Comparison of ENCODE assay signal across 25 cellular contexts in the genomic region with DNA sequence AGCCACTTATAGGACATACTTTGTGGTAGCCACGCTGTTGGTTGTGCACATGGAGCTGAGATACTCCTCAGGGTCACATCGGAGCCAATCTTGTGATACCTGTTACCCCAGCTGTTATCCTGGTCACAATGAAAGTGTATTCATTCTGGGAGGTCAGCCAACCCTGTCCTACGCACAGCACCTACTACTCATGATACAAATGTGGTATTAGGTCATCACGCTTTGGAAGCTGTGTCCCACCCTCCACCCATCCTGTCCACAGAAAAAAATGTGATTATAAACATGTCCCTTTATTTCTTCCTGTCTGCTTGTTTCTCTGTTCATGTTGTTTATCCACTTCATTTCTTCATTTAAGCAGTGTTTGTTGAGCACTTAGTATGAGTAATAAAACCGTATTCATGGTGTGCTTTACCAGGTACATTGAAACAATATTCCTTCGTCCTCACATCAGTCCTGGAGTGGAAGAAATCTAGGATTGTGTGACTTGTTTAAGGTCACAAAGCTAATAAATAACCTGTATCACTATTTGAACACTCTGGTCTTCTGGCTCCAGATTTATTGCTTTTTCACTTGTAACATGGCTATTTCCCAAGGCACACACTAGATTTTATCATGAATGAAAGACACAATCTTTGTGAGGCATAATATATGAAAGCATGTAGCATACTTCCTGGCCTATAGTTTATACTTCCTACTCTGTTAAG.
DNase-seq lines count a peak whose midpoint lies in the region; ATAC-seq, FAIRE-seq and TF ChIP-seq lines count a peak whose summit lies in the region.
"Had no signal": no experiment of that assay in that cellular context is flagged by ENCODE, and none has a peak within 500 bp of the region (broad histone marks: within the 10 kb centered on the region; RNA-seq: fewer than 3 reads in every experiment).

No MANE protein-coding gene starts in this region.

- H3K4me1 Mint-ChIP-seq in astrocyte (ENCODE audit: low read depth, unreplicated experiment): peaks cover 15% of the 10 kb centered on the region
- peaks cover 9 to 21% of the 10 kb centered on the region in 2 donors for H3K4me1 Mint-ChIP-seq in stimulated activated naive B cell treated with anti-CD40 and anti-IgM and Interleukin-4, amounts not matched to agents 10 μg/mL and 1 μg/mL and 100 μg/mL, for 72 hours
- H3K4me1 Mint-ChIP-seq: activated CD4-positive, alpha-beta T cell treated with anti-CD3 and anti-CD28 coated beads for 36 hours; activated naive CD8-positive, alpha-beta T cell treated with anti-CD3 and anti-CD28 coated beads, Interleukin-2, amount 50 U/mL, for 24 hours had no signal

- H3K18ac ChIP-seq in mesenchymal stem cell (ENCODE audit: low read depth in 1 of 2, low read length in 2 of 2): no peak overlapping the region

- no peak overlapping the region for H2BK15ac ChIP-seq in mesenchymal stem cell (ENCODE audit: low read depth, poor library complexity, severe bottlenecking)

- H3K27me3 ChIP-seq in astrocyte (ENCODE audit: insufficient read depth, low read length): no peaks in the 10 kb centered on the region
- H3K27me3 ChIP-seq in mesenchymal stem cell (ENCODE audit: control insufficient read depth in 1 of 2, insufficient read depth in 1 of 2, low read length in 2 of 2): no peaks in the 10 kb centered on the region
- H3K27me3 ChIP-seq: breast epithelium, ovary, sigmoid colon had no signal

- H2AFZ ChIP-seq in astrocyte (ENCODE audit: low read depth, low read length) (no peak overlapping the region), mesenchymal stem cell (ENCODE audit: low read depth, low read length) (no peak overlapping the region)

- no peak for FAIRE-seq in astrocyte (lab: Jason Lieb, UNC)
- no peak for FAIRE-seq in RCC 7860 (lab: Jason Lieb, UNC)
- FAIRE-seq: endothelial cell of umbilical vein had no signal

- peak overlapping the region; percentile 51 for H4K8ac ChIP-seq in mesenchymal stem cell (ENCODE audit: low read length)

- H3K4me3 Mint-ChIP-seq in astrocyte (ENCODE audit: unreplicated experiment): no peak overlapping the region
- H3K4me3 Mint-ChIP-seq in stimulated activated naive B cell treated with anti-CD40 and anti-IgM and Interleukin-4, amounts not matched to agents 10 μg/mL and 1 μg/mL and 100 μg/mL, for 72 hours: no peak overlapping the region
- H3K4me3 Mint-ChIP-seq: activated CD4-positive, alpha-beta T cell treated with anti-CD3 and anti-CD28 coated beads for 36 hours; activated naive CD8-positive, alpha-beta T cell treated with anti-CD3 and anti-CD28 coated beads, Interleukin-2, amount 50 U/mL, for 24 hours; CD4-positive, CD25-positive, alpha-beta regulatory T cell; natural killer cell had no signal

- no peak overlapping the region for H3K23ac ChIP-seq in mesenchymal stem cell (ENCODE audit: low read length in 2 of 2)

- H2BK12ac ChIP-seq in mesenchymal stem cell (ENCODE audit: low read length in 2 of 2): no peak overlapping the region

- DNase-seq in DMS153 (lab: John Stamatoyannopoulos, UW): peak; percentile 68
- DNase-seq in astrocyte (ENCODE audit: low read depth): peak; percentile 69
- no peak for DNase-seq in mesenchymal stem cell
- no peak for DNase-seq in activated CD8-positive, alpha-beta memory T cell treated with anti-CD3 and anti-CD28 coated beads, Interleukin-2, amount 50 U/mL, for 48 hours
- no peak for DNase-seq in RCC 7860 (ENCODE audit: low spot score)
- DNase-seq in stimulated activated naive B cell treated with anti-CD40 and anti-IgM and Interleukin-4, amounts not matched to agents 10 μg/mL and 1 μg/mL and 100 μg/mL, for 72 hours: no peak
- DNase-seq: activated CD4-positive, alpha-beta T cell treated with anti-CD3 and anti-CD28 coated beads for 36 hours; activated effector memory CD4-positive, alpha-beta T cell treated with anti-CD3 and anti-CD28 coated beads, Interleukin-2, amount 50 U/mL, for 16 hours; activated naive CD8-positive, alpha-beta T cell treated with anti-CD3 and anti-CD28 coated beads, Interleukin-2, amount 50 U/mL, for 24 hours; CD4-positive, CD25-positive, alpha-beta regulatory T cell; DMS 273 treated with DMSO at 0.1 percent for 48 hours; foreskin fibroblast; H7; hippocampal formation; natural killer cell; NCI-H1417 treated with DMSO at 0.1 percent for 48 hours; NCI-H2171; NCI-H526 treated with DMSO at 0.1 percent for 48 hours; ovary; sigmoid colon had no signal

- no peak overlapping the region for H3K27ac ChIP-seq in astrocyte (ENCODE audit: low read depth, low read length)
- H3K27ac ChIP-seq in mesenchymal stem cell (ENCODE audit: low read length, poor library complexity, severe bottlenecking): no peak overlapping the region
- H3K27ac ChIP-seq: breast epithelium, ovary, sigmoid colon, thoracic aorta had no signal

- no peaks in the 10 kb centered on the region for H4K20me1 ChIP-seq in astrocyte (ENCODE audit: insufficient read depth, low read length)

- H3K4me3 ChIP-seq in astrocyte (ENCODE audit: insufficient read depth, low read depth, low read length): no peak overlapping the region
- no peak overlapping the region for H3K4me3 ChIP-seq in mesenchymal stem cell (ENCODE audit: insufficient read depth in 1 of 2, low read depth in 1 of 2, low read length in 2 of 2)
- H3K4me3 ChIP-seq: breast epithelium, ovary, sigmoid colon, thoracic aorta had no signal

- H3K9me3 ChIP-seq in astrocyte (ENCODE audit: insufficient read depth, low read depth, low read length) (no peaks in the 10 kb centered on the region), mesenchymal stem cell (ENCODE audit: control insufficient read depth, low read length) (no peaks in the 10 kb centered on the region)
- H3K9me3 ChIP-seq: breast epithelium, ovary, sigmoid colon, thoracic aorta had no signal

- H3K4me1 ChIP-seq in astrocyte (ENCODE audit: insufficient read depth, low read length) (peaks cover 13% of the 10 kb centered on the region), mesenchymal stem cell (ENCODE audit: control insufficient read depth, insufficient read depth, low read depth, low read length) (peaks cover 2% of the 10 kb centered on the region)
- H3K4me1 ChIP-seq: breast epithelium had no signal

- no peaks in the 10 kb centered on the region for H3K9me3 Mint-ChIP-seq in astrocyte (ENCODE audit: unreplicated experiment)
- peaks cover 0 to 6% of the 10 kb centered on the region in 2 donors for H3K9me3 Mint-ChIP-seq in stimulated activated naive B cell treated with anti-CD40 and anti-IgM and Interleukin-4, amounts not matched to agents 10 μg/mL and 1 μg/mL and 100 μg/mL, for 72 hours
- H3K9me3 Mint-ChIP-seq: activated naive CD8-positive, alpha-beta T cell treated with anti-CD3 and anti-CD28 coated beads, Interleukin-2, amount 50 U/mL, for 24 hours; natural killer cell had no signal

- no peak for TF ChIP-seq CTCF in astrocyte (IDR thresholded peaks at IDR 0.05; ENCODE audit: insufficient read depth, low read depth, low read length)

- H3K27me3 Mint-ChIP-seq in astrocyte (ENCODE audit: low read depth, unreplicated experiment): no peaks in the 10 kb centered on the region
- H3K27me3 Mint-ChIP-seq in stimulated activated naive B cell treated with anti-CD40 and anti-IgM and Interleukin-4, amounts not matched to agents 10 μg/mL and 1 μg/mL and 100 μg/mL, for 72 hours: no peaks in the 10 kb centered on the region
- H3K27me3 Mint-ChIP-seq: activated CD4-positive, alpha-beta T cell treated with anti-CD3 and anti-CD28 coated beads for 36 hours; activated naive CD8-positive, alpha-beta T cell treated with anti-CD3 and anti-CD28 coated beads, Interleukin-2, amount 50 U/mL, for 24 hours; CD4-positive, CD25-positive, alpha-beta regulatory T cell had no signal

- H3K9ac ChIP-seq in astrocyte (ENCODE audit: low read length) (no peak overlapping the region), mesenchymal stem cell (ENCODE audit: low read length) (peak overlapping the region; percentile 13)

- WGBS in mesenchymal stem cell: 86% methylated on average over 5 of the region's 6 CpGs

- H3K4me2 ChIP-seq in astrocyte (ENCODE audit: low read length) (no peak overlapping the region), mesenchymal stem cell (ENCODE audit: low read length, poor library complexity, severe bottlenecking) (no peak overlapping the region)

- no peak overlapping the region for H4K91ac ChIP-seq in mesenchymal stem cell (ENCODE audit: low read length)

- ATAC-seq in GM21526 (IDR thresholded peaks at IDR 0.05; ENCODE audit: low FRiP score, unreplicated experiment) (peak; percentile 40), HG03280 (IDR thresholded peaks at IDR 0.05; ENCODE audit: unreplicated experiment) (no peak)
- ATAC-seq in stimulated activated naive B cell treated with anti-CD40 and anti-IgM and Interleukin-4, amounts not matched to agents 10 μg/mL and 1 μg/mL and 100 μg/mL, for 72 hours (replicated peaks): no peak
- ATAC-seq: activated CD4-positive, alpha-beta T cell treated with anti-CD3 and anti-CD28 coated beads for 36 hours; activated naive CD8-positive, alpha-beta T cell treated with anti-CD3 and anti-CD28 coated beads, Interleukin-2, amount 50 U/mL, for 24 hours; natural killer cell had no signal

- no peak overlapping the region for H2AK5ac ChIP-seq in mesenchymal stem cell (ENCODE audit: low read length, severe bottlenecking)

- H3K36me3 Mint-ChIP-seq in astrocyte (ENCODE audit: low read depth, unreplicated experiment): peaks cover 16% of the 10 kb centered on the region
- H3K36me3 Mint-ChIP-seq in stimulated activated naive B cell treated with anti-CD40 and anti-IgM and Interleukin-4, amounts not matched to agents 10 μg/mL and 1 μg/mL and 100 μg/mL, for 72 hours: peaks cover 43 to 49% of the 10 kb centered on the region in 2 donors
- H3K36me3 Mint-ChIP-seq: natural killer cell had no signal

- H3K36me3 ChIP-seq in astrocyte (ENCODE audit: insufficient read depth, low read length) (no peaks in the 10 kb centered on the region), mesenchymal stem cell (ENCODE audit: control insufficient read depth in 1 of 2, insufficient read depth in 2 of 2, low read depth in 1 of 2, low read length in 2 of 2) (peaks cover 20 to 42% of the 10 kb centered on the region in 2 experiments)
- H3K36me3 ChIP-seq: breast epithelium, ovary, thoracic aorta had no signal

- H2BK5ac ChIP-seq in mesenchymal stem cell (ENCODE audit: low read depth, low read length, poor library complexity, severe bottlenecking): no peak overlapping the region

- H2BK120ac ChIP-seq in mesenchymal stem cell (ENCODE audit: low read depth, low read length): no peak overlapping the region

- H3K14ac ChIP-seq in mesenchymal stem cell (ENCODE audit: low read length in 2 of 2): no peak overlapping the region

- no peaks in the 10 kb centered on the region for H3K79me2 ChIP-seq in astrocyte (ENCODE audit: insufficient read depth, low read length)

- no peak overlapping the region for H3K27ac Mint-ChIP-seq in astrocyte (ENCODE audit: unreplicated experiment)
- no peak overlapping the region for H3K27ac Mint-ChIP-seq in stimulated activated naive B cell treated with anti-CD40 and anti-IgM and Interleukin-4, amounts not matched to agents 10 μg/mL and 1 μg/mL and 100 μg/mL, for 72 hours
- H3K27ac Mint-ChIP-seq: activated CD4-positive, alpha-beta T cell treated with anti-CD3 and anti-CD28 coated beads for 36 hours; activated naive CD8-positive, alpha-beta T cell treated with anti-CD3 and anti-CD28 coated beads, Interleukin-2, amount 50 U/mL, for 24 hours; natural killer cell had no signal

- H3K4ac ChIP-seq in mesenchymal stem cell (ENCODE audit: low read depth in 1 of 2, low read length in 2 of 2): no peak overlapping the region

- peaks cover 32% of the 10 kb centered on the region for H3K79me1 ChIP-seq in mesenchymal stem cell (replicated peaks; ENCODE audit: low read length, poor library complexity, severe bottlenecking)

Comparison
In these comparisons a context has a peak if more than half of its experiments do, and no peak if none do; other contexts are left out.
1. DNase-seq: peak in DMS153 (single experiment) and astrocyte (single experiment); none in mesenchymal stem cell (single experiment), activated CD8-positive, alpha-beta memory T cell treated with anti-CD3 and anti-CD28 coated beads, Interleukin-2, amount 50 U/mL, for 48 hours (single experiment), RCC 7860 (single experiment) and stimulated activated naive B cell treated with anti-CD40 and anti-IgM and Interleukin-4, amounts not matched to agents 10 μg/mL and 1 μg/mL and 100 μg/mL, for 72 hours (single experiment).